Comparison of ENCODE assay signal across 15 cellular contexts in the genomic region with DNA sequence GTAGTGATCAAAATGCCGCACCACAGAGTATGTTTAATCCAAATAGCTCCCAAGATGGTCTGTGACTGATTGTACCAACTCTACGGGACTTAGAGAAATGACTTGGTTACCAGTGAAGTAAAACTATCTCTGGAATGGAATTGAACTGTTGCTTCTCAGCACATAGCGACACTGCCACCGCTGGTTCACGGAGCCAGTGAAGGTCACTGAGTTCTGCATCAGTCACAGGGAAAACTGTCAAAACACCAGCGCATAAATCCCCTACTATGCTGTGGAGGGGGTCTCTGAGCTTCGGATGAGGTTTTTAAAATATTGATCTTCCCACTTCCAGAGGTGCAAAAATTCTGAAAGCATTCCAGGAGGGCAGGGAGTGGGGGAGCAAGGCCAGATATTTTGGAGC.
"Had no signal": no experiment of that assay in that cellular context is flagged by ENCODE, and none has a peak within 500 bp of the region (broad histone marks: within the 10 kb centered on the region; RNA-seq: fewer than 3 reads in every experiment).

No MANE protein-coding gene starts in this region.

- H3K36me3 Mint-ChIP-seq: immature natural killer cell, natural killer cell had no signal

- DNase-seq: activated CD4-positive, alpha-beta T cell treated with anti-CD3 and anti-CD28 coated beads for 1 hour; activated CD4-positive, alpha-beta T cell treated with anti-CD3 and anti-CD28 coated beads, Interleukin-2, amount 50 U/mL, for 48 hours; activated naive CD4-positive, alpha-beta T cell treated with anti-CD3 and anti-CD28 coated beads for 36 hours; activated naive CD8-positive, alpha-beta T cell treated with anti-CD3 and anti-CD28 coated beads, Interleukin-2, amount 50 U/mL, for 24 hours; effector memory CD4-positive, alpha-beta T cell; gastrocnemius medialis; heart left ventricle; mesendoderm; natural killer cell; stimulated activated CD4-positive, alpha-beta T cell treated with anti-CD3 and anti-CD28 coated beads, Interleukin-12 subunit alpha, Interleukin-12 subunit beta, amount 100 ng/mL, for 4 hours; stimulated activated CD4-positive, alpha-beta T cell treated with anti-CD3 and anti-CD28 coated beads, Interleukin-2, amount 100 ng/mL, for 24 hours had no signal

- H3K27ac Mint-ChIP-seq: activated naive CD4-positive, alpha-beta T cell treated with anti-CD3 and anti-CD28 coated beads for 36 hours; activated naive CD8-positive, alpha-beta T cell treated with anti-CD3 and anti-CD28 coated beads, Interleukin-2, amount 50 U/mL, for 24 hours; activated T-helper 17 cell treated with anti-CD3 and anti-CD28 coated beads, Interleukin-2, amount 50 U/mL, for 72 hours; dendritic cell treated with granulocyte-macrophage colony-stimulating factor and Interleukin-4, amounts not matched to agents 40 ng/mL and 50 ng/mL, for 4 days; natural killer cell; stimulated activated effector memory CD8-positive, alpha-beta T cell treated with anti-CD3 and anti-CD28 coated beads, Interleukin-12 subunit alpha, Interleukin-12 subunit beta, amount 100 ng/mL, for 72 hours had no signal

- H3K4me3 Mint-ChIP-seq: activated naive CD4-positive, alpha-beta T cell treated with anti-CD3 and anti-CD28 coated beads for 36 hours; activated naive CD8-positive, alpha-beta T cell treated with anti-CD3 and anti-CD28 coated beads, Interleukin-2, amount 50 U/mL, for 24 hours; activated T-helper 17 cell treated with anti-CD3 and anti-CD28 coated beads, Interleukin-2, amount 50 U/mL, for 72 hours; dendritic cell treated with granulocyte-macrophage colony-stimulating factor and Interleukin-4, amounts not matched to agents 40 ng/mL and 50 ng/mL, for 4 days; stimulated activated effector memory CD8-positive, alpha-beta T cell treated with anti-CD3 and anti-CD28 coated beads, Interleukin-12 subunit alpha, Interleukin-12 subunit beta, amount 100 ng/mL, for 72 hours had no signal

- H3K9me3 Mint-ChIP-seq: activated naive CD4-positive, alpha-beta T cell treated with anti-CD3 and anti-CD28 coated beads for 36 hours; activated naive CD8-positive, alpha-beta T cell treated with anti-CD3 and anti-CD28 coated beads, Interleukin-2, amount 50 U/mL, for 24 hours; activated T-helper 17 cell treated with anti-CD3 and anti-CD28 coated beads, Interleukin-2, amount 50 U/mL, for 72 hours; dendritic cell treated with granulocyte-macrophage colony-stimulating factor and Interleukin-4, amounts not matched to agents 40 ng/mL and 50 ng/mL, for 4 days; immature natural killer cell; natural killer cell; stimulated activated effector memory CD8-positive, alpha-beta T cell treated with anti-CD3 and anti-CD28 coated beads, Interleukin-12 subunit alpha, Interleukin-12 subunit beta, amount 100 ng/mL, for 72 hours had no signal

- ATAC-seq: activated naive CD8-positive, alpha-beta T cell treated with anti-CD3 and anti-CD28 coated beads, Interleukin-2, amount 50 U/mL, for 24 hours; activated T-helper 17 cell treated with anti-CD3 and anti-CD28 coated beads, Interleukin-2, amount 50 U/mL, for 72 hours; gastrocnemius medialis; heart left ventricle; natural killer cell; stimulated activated effector memory CD8-positive, alpha-beta T cell treated with anti-CD3 and anti-CD28 coated beads, Interleukin-12 subunit alpha, Interleukin-12 subunit beta, amount 100 ng/mL, for 72 hours had no signal

- H3K27me3 Mint-ChIP-seq: activated T-helper 17 cell treated with anti-CD3 and anti-CD28 coated beads, Interleukin-2, amount 50 U/mL, for 72 hours had no signal
